8 cellular contexts compared by ENCODE assay signal in the genomic region with DNA sequence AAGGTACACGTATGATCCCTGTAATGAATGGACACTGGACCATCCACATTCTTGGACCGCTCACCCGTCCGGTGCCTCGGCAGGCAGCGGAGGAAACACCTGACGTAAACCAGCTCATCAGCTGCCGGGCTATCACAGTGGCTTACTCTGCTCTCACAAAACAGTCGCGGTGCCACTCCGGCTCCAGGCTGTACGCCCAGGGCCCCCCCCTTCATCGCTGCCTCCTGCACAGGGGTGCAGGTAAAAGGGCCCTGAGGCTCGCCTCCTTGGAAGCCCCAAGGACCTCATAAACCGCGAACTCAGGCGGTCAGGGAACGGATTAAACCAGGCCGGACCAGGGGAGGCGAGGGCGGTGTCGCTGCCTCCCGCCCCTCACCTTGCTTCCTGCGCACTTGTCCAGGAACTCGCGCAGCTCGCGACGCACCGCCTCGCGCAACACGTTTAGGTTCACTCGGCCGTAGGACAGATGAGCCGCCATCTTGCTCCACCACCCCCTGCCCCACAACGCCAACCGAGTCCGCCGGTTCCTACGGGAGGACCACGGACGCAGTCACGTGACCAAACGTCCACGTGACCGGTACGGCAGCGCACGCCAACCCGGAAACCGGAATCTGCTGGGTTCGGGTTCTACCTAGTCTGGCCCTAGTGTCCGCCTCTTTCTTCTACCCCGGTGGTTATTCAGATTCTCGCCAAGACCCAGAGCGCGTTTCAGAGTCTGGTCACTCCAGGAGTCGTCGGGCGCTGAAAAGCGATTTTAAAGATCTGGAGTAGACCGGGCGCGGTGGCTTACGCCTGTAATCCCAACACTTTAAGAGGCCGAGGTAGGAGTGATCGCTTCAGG.
A peak's percentile ranks its signal among the peaks of the same experiment; 100 is the strongest.
DNase-seq lines count a peak whose midpoint lies in the region; ATAC-seq and TF ChIP-seq lines count a peak whose summit lies in the region.

Gene VPS33A (minus strand): TSS at position 564 of the 841 bp plus-strand sequence. CDS start 86 bp downstream, at position 478.

- H3K27ac ChIP-seq in C4-2B = peak within 1 kb of the TSS; percentile 90

- TF ChIP-seq CTCF in C4-2B (conservative IDR thresholded peaks at IDR 0.05) = no peak

- H3K27ac Mint-ChIP-seq in dendritic cell treated with granulocyte-macrophage colony-stimulating factor and Interleukin-4, amounts not matched to agents 40 ng/mL and 50 ng/mL, for 4 days = peak within 1 kb of the TSS; percentile 94

- peak; percentile 88 for DNase-seq in NCI-H748 treated with DMSO at 0.1 percent for 48 hours (lab: John Stamatoyannopoulos, UW)
- peak; percentile 88 to 94 for DNase-seq in activated CD4-positive, alpha-beta T cell treated with anti-CD3 and anti-CD28 coated beads, Interleukin-2, amount 50 U/mL, for 24 hours (ENCODE audit: low read depth in 1 of 2, low spot score in 1 of 2)
- peak; percentile 99 for DNase-seq in left kidney (ENCODE audit: low read depth, low spot score)
- peak; percentile 97 for DNase-seq in stimulated activated CD4-positive, alpha-beta T cell treated with anti-CD3 and anti-CD28 coated beads, Interleukin-1b, Interleukin-23, amount 100 ng/mL, for 48 hours

- peaks cover 5% of the 10 kb centered on the region for H3K4me1 Mint-ChIP-seq in dendritic cell treated with granulocyte-macrophage colony-stimulating factor and Interleukin-4, amounts not matched to agents 40 ng/mL and 50 ng/mL, for 4 days (ENCODE audit: low read depth)

- H3K4me3 Mint-ChIP-seq in dendritic cell treated with granulocyte-macrophage colony-stimulating factor and Interleukin-4, amounts not matched to agents 40 ng/mL and 50 ng/mL, for 4 days = peak within 1 kb of the TSS; percentile 96

- no peaks in the 10 kb centered on the region for H3K9me3 Mint-ChIP-seq in dendritic cell treated with granulocyte-macrophage colony-stimulating factor and Interleukin-4, amounts not matched to agents 40 ng/mL and 50 ng/mL, for 4 days

- ATAC-seq in GM19395 (IDR thresholded peaks at IDR 0.05; ENCODE audit: unreplicated experiment) = peak; percentile 87
- ATAC-seq in HG03558 (IDR thresholded peaks at IDR 0.05; ENCODE audit: extremely low read depth, unreplicated experiment) = peak; percentile 65

- no peaks in the 10 kb centered on the region for H3K27me3 Mint-ChIP-seq in dendritic cell treated with granulocyte-macrophage colony-stimulating factor and Interleukin-4, amounts not matched to agents 40 ng/mL and 50 ng/mL, for 4 days

- peaks cover 49% of the 10 kb centered on the region for H3K36me3 Mint-ChIP-seq in dendritic cell treated with granulocyte-macrophage colony-stimulating factor and Interleukin-4, amounts not matched to agents 40 ng/mL and 50 ng/mL, for 4 days (ENCODE audit: low read depth)

- intact Hi-C loops in dendritic cell treated with granulocyte-macrophage colony-stimulating factor and Interleukin-4, amounts not matched to agents 40 ng/mL and 50 ng/mL, for 4 days (cut with micrococcal nuclease) = loop anchor here (1.0 to 5.0 kb wide), 3 partner anchors 39 to 261 kb away; partner anchors contain the start of genes DIABLO, KNTC1 and ZCCHC8

Comparison
In these comparisons a context has a peak if more than half of its experiments do, and no peak if none do; other contexts are left out.
1. Peak in every context shown above with its lines: DNase-seq, ATAC-seq and H3K27ac ChIP-seq.